24 cellular contexts compared by ENCODE assay signal in genomic region chr12:10669533-10669932, GRCh38. TPM values are rescaled to one million over a fixed set of nuclear protein-coding genes. Genes with fewer than 3 reads are reported as not detected.
DNase-seq lines count a peak whose midpoint lies in the region; ATAC-seq, FAIRE-seq and TF ChIP-seq lines count a peak whose summit lies in the region.
"Had no signal": no experiment of that assay in that cellular context is flagged by ENCODE, and none has a peak within 500 bp of the region (broad histone marks: within the 10 kb centered on the region; RNA-seq: fewer than 3 reads in every experiment).

No MANE protein-coding gene starts in this region.

- H3K4me3 ChIP-seq in astrocyte (ENCODE audit: insufficient read depth, low read depth, low read length), result no peak overlapping the region
- H3K4me3 ChIP-seq in endothelial cell of umbilical vein (replicated peaks in 1 of 3; ENCODE audit: insufficient read depth in 1 of 3, low read depth in 1 of 3, low read length in 3 of 3), result peak overlapping the region in 1 of 3 experiments; percentile 5
- H3K4me3 ChIP-seq: A549; BLaER1 treated with 17β-estradiol and CSF1 and Interleukin-3, amounts not matched to agents 10 nM and 100 nM; GM23338 had no signal

- intact Hi-C loops in natural killer cell (cut with micrococcal nuclease) (no loop called here), endothelial cell of umbilical vein (cut with micrococcal nuclease) (loop anchor here (1.0 kb wide), 2 partner anchors 27 to 56 kb away; partner anchors contain the start of gene MAGOHB)

- peaks cover 0 to 14% of the 10 kb centered on the region in 2 donors for H3K27me3 Mint-ChIP-seq in natural killer cell treated with Interleukin-12 subunit alpha and Interleukin-12 subunit beta and Interleukin-15 and Interleukin-18, amount 100 ng/mL, for 72 hours
- H3K27me3 Mint-ChIP-seq in natural killer cell (ENCODE audit: low read depth in 2 of 2) (peaks cover 12 to 37% of the 10 kb centered on the region in 2 donors), astrocyte (ENCODE audit: low read depth, unreplicated experiment) (no peaks in the 10 kb centered on the region)

- CTCF ChIA-PET in endothelial cell of umbilical vein (lab: Charles Lee), result interaction anchor here (0.6 to 2.1 kb wide), 6 partner anchors 10 to 919 kb away, joined by 3 to 6 read pairs (median 5); no protein-coding TSS in a partner anchor

- H3K27me3 ChIP-seq in astrocyte (ENCODE audit: insufficient read depth, low read length) (no peaks in the 10 kb centered on the region), endothelial cell of umbilical vein (ENCODE audit: control insufficient read depth in 2 of 2, insufficient read depth in 2 of 2, low read length in 2 of 2) (no peaks in the 10 kb centered on the region)

- no peak for TF ChIP-seq CTCF in natural killer cell (IDR thresholded peaks at IDR 0.05)
- no peak for TF ChIP-seq CTCF in astrocyte (IDR thresholded peaks at IDR 0.05; ENCODE audit: insufficient read depth, low read depth, low read length)
- no peak for TF ChIP-seq CTCF in endothelial cell of umbilical vein (IDR thresholded peaks at IDR 0.05; ENCODE audit: extremely low read depth in 1 of 2, insufficient read depth in 1 of 2, low read depth in 1 of 2, low read length in 2 of 2)

- POLR2A ChIA-PET in endothelial cell of umbilical vein (lab: Charles Lee), result interaction anchor here (1.0 kb wide), 2 partner anchors 27 to 56 kb away, joined by 3 read pairs; partner anchors contain the start of gene MAGOHB

- H2AFZ ChIP-seq in astrocyte (ENCODE audit: low read depth, low read length) (no peak overlapping the region), endothelial cell of umbilical vein (ENCODE audit: low read depth, low read length) (no peak overlapping the region)
- H2AFZ ChIP-seq: GM23338 had no signal

- no peaks in the 10 kb centered on the region for H3K36me3 Mint-ChIP-seq in natural killer cell treated with Interleukin-12 subunit alpha and Interleukin-12 subunit beta and Interleukin-15 and Interleukin-18, amount 100 ng/mL, for 72 hours
- no peaks in the 10 kb centered on the region for H3K36me3 Mint-ChIP-seq in natural killer cell
- no peaks in the 10 kb centered on the region for H3K36me3 Mint-ChIP-seq in astrocyte (ENCODE audit: low read depth, unreplicated experiment)

- H4K20me1 ChIP-seq in astrocyte (ENCODE audit: insufficient read depth, low read length) (no peaks in the 10 kb centered on the region), endothelial cell of umbilical vein (replicated peaks; ENCODE audit: control insufficient read depth, extremely low read depth, insufficient read depth, low read length) (no peaks in the 10 kb centered on the region)
- H4K20me1 ChIP-seq: BLaER1 treated with 17β-estradiol and CSF1 and Interleukin-3, amounts not matched to agents 10 nM and 100 nM had no signal

- no peaks in the 10 kb centered on the region for H3K9me3 Mint-ChIP-seq in natural killer cell treated with Interleukin-12 subunit alpha and Interleukin-12 subunit beta and Interleukin-15 and Interleukin-18, amount 100 ng/mL, for 72 hours
- H3K9me3 Mint-ChIP-seq in natural killer cell, result no peaks in the 10 kb centered on the region
- peaks cover 3% of the 10 kb centered on the region for H3K9me3 Mint-ChIP-seq in astrocyte (ENCODE audit: unreplicated experiment)
- H3K9me3 Mint-ChIP-seq: CD4-positive, alpha-beta T cell had no signal

- H3K27ac ChIP-seq in astrocyte (ENCODE audit: low read depth, low read length) (no peak overlapping the region), endothelial cell of umbilical vein (ENCODE audit: insufficient read depth, low read depth, low read length) (peak overlapping the region; percentile 82)
- H3K27ac ChIP-seq: A549; BLaER1 treated with 17β-estradiol and CSF1 and Interleukin-3, amounts not matched to agents 10 nM and 100 nM had no signal

- peak; percentile 29 for FAIRE-seq in astrocyte (lab: Jason Lieb, UNC)
- FAIRE-seq in endothelial cell of umbilical vein (lab: Jason Lieb, UNC), result peak; percentile 77
- FAIRE-seq: A549, G401.6, GM12892 had no signal

- no peak for DNase-seq in natural killer cell treated with Interleukin-12 subunit alpha and Interleukin-12 subunit beta and Interleukin-15 and Interleukin-18, amount 100 ng/mL, for 72 hours (ENCODE audit: low spot score)
- DNase-seq in natural killer cell (no peak), astrocyte (ENCODE audit: low read depth) (no peak), endothelial cell of umbilical vein (ENCODE audit: low read depth, low spot score) (peak; percentile 61), pulmonary artery endothelial cell (ENCODE audit: low read depth, low spot score) (peak; percentile 27)
- DNase-seq in activated CD4-positive, CD25-positive, alpha-beta regulatory T cell (lab: John Stamatoyannopoulos, UW), result no peak
- DNase-seq: 8988T; ACHN; AML-193; BE2C; Caco-2; CD4-positive, alpha-beta T cell; DMS153; DND-41; H9 had no signal

- H3K4me2 ChIP-seq in astrocyte (ENCODE audit: low read length), result no peak overlapping the region
- H3K4me2 ChIP-seq in endothelial cell of umbilical vein (ENCODE audit: insufficient read depth, low read length), result peak overlapping the region; percentile 84
- H3K4me2 ChIP-seq: A549, GM23338 had no signal

- H3K36me3 ChIP-seq in astrocyte (ENCODE audit: insufficient read depth, low read length) (no peaks in the 10 kb centered on the region), endothelial cell of umbilical vein (ENCODE audit: control insufficient read depth in 2 of 2, extremely low read depth in 1 of 2, insufficient read depth in 2 of 2, low read length in 2 of 2) (no peaks in the 10 kb centered on the region)
- H3K36me3 ChIP-seq: BE2C; BLaER1 treated with 17β-estradiol and CSF1 and Interleukin-3, amounts not matched to agents 10 nM and 100 nM had no signal

- H3K4me1 ChIP-seq in astrocyte (ENCODE audit: insufficient read depth, low read length), result no peaks in the 10 kb centered on the region
- peaks cover 41% of the 10 kb centered on the region for H3K4me1 ChIP-seq in endothelial cell of umbilical vein (ENCODE audit: control insufficient read depth, extremely low read depth, insufficient read depth, low read length)
- H3K4me1 ChIP-seq: BE2C had no signal

- no peaks in the 10 kb centered on the region for H3K9me1 ChIP-seq in endothelial cell of umbilical vein (replicated peaks; ENCODE audit: control insufficient read depth, extremely low read depth, insufficient read depth, low read length)

- H3K9me3 ChIP-seq in astrocyte (ENCODE audit: insufficient read depth, low read depth, low read length) (no peaks in the 10 kb centered on the region), endothelial cell of umbilical vein (replicated peaks; ENCODE audit: control insufficient read depth, insufficient read depth, low read length) (no peaks in the 10 kb centered on the region)
- H3K9me3 ChIP-seq: A549, BE2C, Caco-2 had no signal

- H3K9ac ChIP-seq in astrocyte (ENCODE audit: low read length), result no peak overlapping the region
- H3K9ac ChIP-seq in endothelial cell of umbilical vein (replicated peaks; ENCODE audit: extremely low read depth, insufficient read depth, low read length), result peak overlapping the region; percentile 46
- H3K9ac ChIP-seq: BLaER1 treated with 17β-estradiol and CSF1 and Interleukin-3, amounts not matched to agents 10 nM and 100 nM had no signal

- no peaks in the 10 kb centered on the region for H3K79me2 ChIP-seq in astrocyte (ENCODE audit: insufficient read depth, low read length)
- H3K79me2 ChIP-seq in endothelial cell of umbilical vein (ENCODE audit: control insufficient read depth, insufficient read depth, low read length), result peaks cover 63% of the 10 kb centered on the region

- peak overlapping the region; percentile 1 for H3K4me3 Mint-ChIP-seq in natural killer cell treated with Interleukin-12 subunit alpha and Interleukin-12 subunit beta and Interleukin-15 and Interleukin-18, amount 100 ng/mL, for 72 hours
- H3K4me3 Mint-ChIP-seq in natural killer cell, result no peak overlapping the region
- no peak overlapping the region for H3K4me3 Mint-ChIP-seq in astrocyte (ENCODE audit: unreplicated experiment)
- H3K4me3 Mint-ChIP-seq: CD4-positive, alpha-beta T cell; GM23338; H9 had no signal

- no peak for ATAC-seq in natural killer cell treated with Interleukin-12 subunit alpha and Interleukin-12 subunit beta and Interleukin-15 and Interleukin-18, amount 100 ng/mL, for 72 hours
- ATAC-seq in natural killer cell, result no peak
- ATAC-seq in GM19455 (IDR thresholded peaks at IDR 0.05; ENCODE audit: unreplicated experiment), result no peak
- ATAC-seq in GM21825 (IDR thresholded peaks at IDR 0.05; ENCODE audit: unreplicated experiment), result no peak
- ATAC-seq: A549, GM23338, HCT116 had no signal

- peaks cover 34 to 58% of the 10 kb centered on the region in 2 donors for H3K4me1 Mint-ChIP-seq in natural killer cell treated with Interleukin-12 subunit alpha and Interleukin-12 subunit beta and Interleukin-15 and Interleukin-18, amount 100 ng/mL, for 72 hours (ENCODE audit: low read depth in 2 of 2)
- H3K4me1 Mint-ChIP-seq in natural killer cell (peaks cover 41 to 48% of the 10 kb centered on the region in 2 donors), astrocyte (ENCODE audit: low read depth, unreplicated experiment) (no peaks in the 10 kb centered on the region)

- H3K27ac Mint-ChIP-seq in natural killer cell treated with Interleukin-12 subunit alpha and Interleukin-12 subunit beta and Interleukin-15 and Interleukin-18, amount 100 ng/mL, for 72 hours, result no peak overlapping the region
- H3K27ac Mint-ChIP-seq in natural killer cell (no peak overlapping the region), astrocyte (ENCODE audit: unreplicated experiment) (no peak overlapping the region)
- H3K27ac Mint-ChIP-seq: CD14-positive monocyte; CD4-positive, alpha-beta T cell; GM23338; H9 had no signal

- dilution Hi-C loops in endothelial cell of umbilical vein (cut with MboI; ENCODE audit: extremely low pct_ligation_motif_present, low sequenced_read_pairs), result no loop called here

- TF ChIP-seq POLR2A in endothelial cell of umbilical vein (IDR thresholded peaks at IDR 0.05; ENCODE audit: low read depth, low read length), result no peak

- no TSS peak for BruUV-seq in endothelial cell of umbilical vein (replicated peaks; lab: Mats Ljungman, UMichigan)

RNA-seq across cellular contexts. Expression of gene STYK1, which starts 4.3 kb away (rescaled TPM):
- 10 to 100 TPM; 10.7 to 30.3 TPM for total RNA-seq in natural killer cell treated with Interleukin-12 subunit alpha and Interleukin-12 subunit beta and Interleukin-15 and Interleukin-18, amount 100 ng/mL, for 72 hours
- total RNA-seq in natural killer cell (1 to 10 TPM; 2.0 to 2.6 (median 2.4) TPM), astrocyte (1.6 and 2.9 TPM in 2 replicates), endothelial cell of umbilical vein (14.6 and 15.2 TPM in 2 replicates), pulmonary artery endothelial cell (21.8 and 25.5 TPM in 2 replicates)
- 6.0 and 7.7 TPM in 2 replicates for polyA plus RNA-seq in endothelial cell of umbilical vein
- polyA plus RNA-seq in endothelial cell of umbilical vein (2011; cell fraction: cytosol; rRNA removed), result 8.9 and 10.0 TPM in 2 replicates
- polyA plus RNA-seq in endothelial cell of umbilical vein (2011; cell fraction: nucleus; rRNA removed), result 24.1 and 25.8 TPM in 2 replicates
- polyA plus RNA-seq in endothelial cell of umbilical vein (2012), result 13.7 and 18.0 TPM in 2 replicates
- polyA minus RNA-seq in endothelial cell of umbilical vein, result 31.6 and 37.7 TPM in 2 replicates
- polyA minus RNA-seq in endothelial cell of umbilical vein (2011; cell fraction: cytosol; rRNA and poly(A)+ RNA removed), result 3.6 TPM
- 12.6 and 24.4 TPM in 2 replicates for polyA minus RNA-seq in endothelial cell of umbilical vein (2011; cell fraction: nucleus; rRNA and poly(A)+ RNA removed)
- total RNA-seq: CD4-positive, alpha-beta T cell had no signal
- polyA plus RNA-seq: CD14-positive monocyte had no signal

RNA-seq across cellular contexts. Expression of gene YBX3, which starts 53.6 kb away (rescaled TPM):
- 100 to 1,000 TPM; 147 to 210 TPM for total RNA-seq in natural killer cell treated with Interleukin-12 subunit alpha and Interleukin-12 subunit beta and Interleukin-15 and Interleukin-18, amount 100 ng/mL, for 72 hours
- total RNA-seq in natural killer cell (10 to 100 TPM; 13.4 to 36.0 (median 33.0) TPM), astrocyte (452 and 527 TPM in 2 replicates), endothelial cell of umbilical vein (411 and 441 TPM in 2 replicates), pulmonary artery endothelial cell (206 and 290 TPM in 2 replicates)
- 99.3 and 137 TPM in 2 replicates for polyA plus RNA-seq in endothelial cell of umbilical vein
- 263 and 280 TPM in 2 replicates for polyA plus RNA-seq in endothelial cell of umbilical vein (2011; cell fraction: cytosol; rRNA removed)
- 633 and 651 TPM in 2 replicates for polyA plus RNA-seq in endothelial cell of umbilical vein (2011; cell fraction: nucleus; rRNA removed)
- 349 and 394 TPM in 2 replicates for polyA plus RNA-seq in endothelial cell of umbilical vein (2012)
- 144 and 213 TPM in 2 replicates for polyA minus RNA-seq in endothelial cell of umbilical vein
- 77.8 TPM for polyA minus RNA-seq in endothelial cell of umbilical vein (2011; cell fraction: cytosol; rRNA and poly(A)+ RNA removed)
- polyA minus RNA-seq in endothelial cell of umbilical vein (2011; cell fraction: nucleus; rRNA and poly(A)+ RNA removed), result 604 and 641 TPM in 2 replicates

RNA-seq across cellular contexts. Expression of gene MAGOHB, which starts 56.1 kb away (rescaled TPM):
- 10 to 100 TPM; 84.0 to 94.4 TPM for total RNA-seq in natural killer cell treated with Interleukin-12 subunit alpha and Interleukin-12 subunit beta and Interleukin-15 and Interleukin-18, amount 100 ng/mL, for 72 hours
- total RNA-seq in natural killer cell (10 to 100 TPM; 13.0 to 16.3 (median 13.1) TPM), astrocyte (30.5 and 36.3 TPM in 2 replicates), endothelial cell of umbilical vein (45.4 and 48.3 TPM in 2 replicates), pulmonary artery endothelial cell (26.1 and 34.1 TPM in 2 replicates)
- 6.2 and 8.9 TPM in 2 replicates for polyA plus RNA-seq in endothelial cell of umbilical vein
- 15.5 and 20.1 TPM in 2 replicates for polyA plus RNA-seq in endothelial cell of umbilical vein (2011; cell fraction: cytosol; rRNA removed)
- 12.0 and 22.9 TPM in 2 replicates for polyA plus RNA-seq in endothelial cell of umbilical vein (2011; cell fraction: nucleus; rRNA removed)
- 26.8 and 45.8 TPM in 2 replicates for polyA plus RNA-seq in endothelial cell of umbilical vein (2012)
- polyA minus RNA-seq in endothelial cell of umbilical vein, result 7.6 and 7.8 TPM in 2 replicates
- polyA minus RNA-seq in endothelial cell of umbilical vein (2011; cell fraction: cytosol; rRNA and poly(A)+ RNA removed), result 14.5 TPM
- 20.4 and 38.1 TPM in 2 replicates for polyA minus RNA-seq in endothelial cell of umbilical vein (2011; cell fraction: nucleus; rRNA and poly(A)+ RNA removed)

Comparison
In these comparisons a context has a peak if more than half of its experiments do, and no peak if none do; other contexts are left out.
1. DNase-seq: peak in endothelial cell of umbilical vein (single experiment) and pulmonary artery endothelial cell (single experiment); none in natural killer cell treated with Interleukin-12 subunit alpha and Interleukin-12 subunit beta and Interleukin-15 and Interleukin-18, amount 100 ng/mL, for 72 hours (single experiment), natural killer cell (single experiment), astrocyte (single experiment) and activated CD4-positive, CD25-positive, alpha-beta regulatory T cell (0 of 4).